In the genomic region with DNA sequence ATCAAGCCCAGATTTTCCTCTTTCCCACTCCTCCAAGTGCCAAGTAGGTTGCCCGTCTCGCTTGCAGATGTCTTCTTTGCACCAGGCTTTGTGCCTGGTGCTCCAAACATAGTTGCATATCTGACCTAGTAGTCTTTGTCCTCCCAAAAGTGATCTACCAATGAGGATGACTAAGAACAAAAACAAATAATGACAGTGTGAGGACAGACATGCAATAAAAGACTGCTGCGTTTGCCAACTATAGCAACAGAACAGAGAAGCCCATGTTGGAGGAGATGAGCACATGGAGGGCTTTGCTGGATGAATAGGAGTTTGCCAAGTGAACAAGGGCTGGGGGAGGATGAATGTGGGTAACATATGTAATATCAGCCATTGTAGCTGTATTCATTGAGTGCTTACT, we compare ENCODE assay signal across 13 cellular contexts. TPM values are rescaled to one million over a fixed set of nuclear protein-coding genes. Genes with fewer than 3 reads are reported as not detected.
A peak's percentile ranks its signal among the peaks of the same experiment; 100 is the strongest.
DNase-seq lines count a peak whose midpoint lies in the region; ATAC-seq, FAIRE-seq and TF ChIP-seq lines count a peak whose summit lies in the region.
"Had no signal": no experiment of that assay in that cellular context is flagged by ENCODE, and none has a peak within 500 bp of the region (broad histone marks: within the 10 kb centered on the region; RNA-seq: fewer than 3 reads in every experiment).

No MANE protein-coding gene starts in this region.

- intact Hi-C loops in naive thymus-derived CD4-positive, alpha-beta T cell (cut with micrococcal nuclease): no loop called here
- intact Hi-C loops in Caco-2 (cut with micrococcal nuclease; ENCODE audit: unreplicated experiment): no loop called here

- no peaks in the 10 kb centered on the region for H3K9me2 ChIP-seq in MM.1S (replicated peaks; ENCODE audit: insufficient read depth, low read length)

- CTCF ChIA-PET in T-cell (lab: Charles Lee): no interaction called here
- CTCF ChIA-PET in naive thymus-derived CD4-positive, alpha-beta T cell (lab: Charles Lee): interaction anchor here (1.5 kb wide), 1 partner anchor 27 kb away, joined by 3 read pairs; no protein-coding TSS in a partner anchor
- CTCF ChIA-PET in Caco-2 (lab: Charles Lee): no interaction called here

- no peaks in the 10 kb centered on the region for H4K20me1 ChIP-seq in MM.1S (ENCODE audit: insufficient read depth, low read length)

- POLR2A ChIA-PET in T-cell (lab: Charles Lee): no interaction called here
- POLR2A ChIA-PET in naive thymus-derived CD4-positive, alpha-beta T cell (lab: Charles Lee): no interaction called here
- POLR2A ChIA-PET in Caco-2 (lab: Charles Lee): no interaction called here

- H3K9ac ChIP-seq in MM.1S (ENCODE audit: low read length): no peak overlapping the region

- no peaks in the 10 kb centered on the region for H3K79me2 ChIP-seq in MM.1S (ENCODE audit: low read length)

- no peaks in the 10 kb centered on the region for H3K9me3 Mint-ChIP-seq in T-helper 1 cell treated with Interleukin-12 subunit alpha and Interleukin-12 subunit beta and Interleukin-4 antibody, amounts not matched to agents 30 μg/mL and 1 μg/mL, for 36 hours
- H3K9me3 Mint-ChIP-seq in T-cell: no peaks in the 10 kb centered on the region
- H3K9me3 Mint-ChIP-seq in naive thymus-derived CD4-positive, alpha-beta T cell: no peaks in the 10 kb centered on the region
- no peaks in the 10 kb centered on the region for H3K9me3 Mint-ChIP-seq in Caco-2 (ENCODE audit: unreplicated experiment)
- H3K9me3 Mint-ChIP-seq: naive thymus-derived CD8-positive, alpha-beta T cell had no signal

- peak overlapping the region; percentile 3 for H3K27ac Mint-ChIP-seq in T-helper 1 cell treated with Interleukin-12 subunit alpha and Interleukin-12 subunit beta and Interleukin-4 antibody, amounts not matched to agents 30 μg/mL and 1 μg/mL, for 36 hours
- H3K27ac Mint-ChIP-seq in T-cell (peak overlapping the region; percentile 9 to 66), Caco-2 (ENCODE audit: unreplicated experiment) (no peak overlapping the region)
- peak overlapping the region; percentile 4 to 90 (median 49) for H3K27ac Mint-ChIP-seq in naive thymus-derived CD4-positive, alpha-beta T cell

- no peaks in the 10 kb centered on the region for H3K9me3 ChIP-seq in naive thymus-derived CD4-positive, alpha-beta T cell (ENCODE audit: control insufficient read depth in 2 of 3, low read length in 3 of 3)
- H3K9me3 ChIP-seq in Caco-2 (no peaks in the 10 kb centered on the region), MM.1S (replicated peaks; ENCODE audit: insufficient read depth, low read length) (no peaks in the 10 kb centered on the region)

- H3K4me1 ChIP-seq in naive thymus-derived CD4-positive, alpha-beta T cell (ENCODE audit: control insufficient read depth in 2 of 2, insufficient read depth in 2 of 2, low read length in 2 of 2): peaks cover 20 to 42% of the 10 kb centered on the region in 2 donors
- H3K4me1 ChIP-seq in Caco-2 (no peaks in the 10 kb centered on the region), MM.1S (ENCODE audit: low read length) (no peaks in the 10 kb centered on the region)

- H3K4me1 Mint-ChIP-seq in T-helper 1 cell treated with Interleukin-12 subunit alpha and Interleukin-12 subunit beta and Interleukin-4 antibody, amounts not matched to agents 30 μg/mL and 1 μg/mL, for 36 hours (ENCODE audit: low read depth): peaks cover 10% of the 10 kb centered on the region
- peaks cover 60 to 85% (median 62%) of the 10 kb centered on the region in 3 donors for H3K4me1 Mint-ChIP-seq in T-cell
- peaks cover 13 to 91% (median 78%) of the 10 kb centered on the region in 7 donors for H3K4me1 Mint-ChIP-seq in naive thymus-derived CD4-positive, alpha-beta T cell
- peaks cover 6% of the 10 kb centered on the region for H3K4me1 Mint-ChIP-seq in Caco-2 (ENCODE audit: low read depth, unreplicated experiment)

- H3K4me2 ChIP-seq in MM.1S (ENCODE audit: low read depth, low read length): no peak overlapping the region

- ATAC-seq in T-cell (replicated peaks in 1 of 4): no peak
- ATAC-seq in naive thymus-derived CD4-positive, alpha-beta T cell: no peak
- ATAC-seq in HG02885 (IDR thresholded peaks at IDR 0.05; ENCODE audit: poor library complexity, unreplicated experiment): no peak
- ATAC-seq: naive thymus-derived CD8-positive, alpha-beta T cell had no signal

- no peak overlapping the region for H3K4me3 ChIP-seq in naive thymus-derived CD4-positive, alpha-beta T cell (ENCODE audit: low read length)
- H3K4me3 ChIP-seq in Caco-2 (ENCODE audit: low read depth, low read length): no peak overlapping the region
- no peak overlapping the region for H3K4me3 ChIP-seq in MM.1S (ENCODE audit: low read length)

- no peak for TF ChIP-seq CTCF in Caco-2 (IDR thresholded peaks at IDR 0.05; ENCODE audit: insufficient read depth in 1 of 2, low read depth in 1 of 2, low read length in 1 of 2, severe bottlenecking in 1 of 2, unreplicated experiment in 1 of 2)
- no peak for TF ChIP-seq CTCF in MM.1S (IDR thresholded peaks at IDR 0.05; ENCODE audit: low read length)

- DNase-seq in T-helper 1 cell: no peak
- no peak for DNase-seq in GM18507 (ENCODE audit: extremely low spot score, insufficient read length, low read depth)
- DNase-seq in T-cell: no peak
- no peak for DNase-seq in naive thymus-derived CD4-positive, alpha-beta T cell
- no peak for DNase-seq in Caco-2
- DNase-seq in MM.1S: no peak
- DNase-seq: activated CD4-positive, CD25-positive, alpha-beta regulatory T cell; activated gamma-delta T cell treated with Interleukin-2 at 50 U/mL for 16 hours; naive thymus-derived CD8-positive, alpha-beta T cell; NCI-H2171; small intestine had no signal

- H2AFZ ChIP-seq in MM.1S (ENCODE audit: low read length): no peak overlapping the region

- H3K4me3 Mint-ChIP-seq in T-helper 1 cell treated with Interleukin-12 subunit alpha and Interleukin-12 subunit beta and Interleukin-4 antibody, amounts not matched to agents 30 μg/mL and 1 μg/mL, for 36 hours: no peak overlapping the region
- H3K4me3 Mint-ChIP-seq in T-cell (no peak overlapping the region), Caco-2 (ENCODE audit: unreplicated experiment) (no peak overlapping the region)
- peak overlapping the region in 2 of 10 donors; percentile 11 to 33 for H3K4me3 Mint-ChIP-seq in naive thymus-derived CD4-positive, alpha-beta T cell
- H3K4me3 Mint-ChIP-seq: naive thymus-derived CD8-positive, alpha-beta T cell had no signal

- H3K36me3 ChIP-seq in naive thymus-derived CD4-positive, alpha-beta T cell (ENCODE audit: control insufficient read depth in 2 of 3, insufficient read depth in 3 of 3, low read length in 3 of 3): peaks cover 0 to 5% (median 0%) of the 10 kb centered on the region in 3 experiments
- H3K36me3 ChIP-seq in Caco-2 (ENCODE audit: control insufficient read depth, insufficient read depth, low read length) (no peaks in the 10 kb centered on the region), MM.1S (replicated peaks; ENCODE audit: insufficient read depth, low read length) (no peaks in the 10 kb centered on the region)

- H3K27me3 ChIP-seq in naive thymus-derived CD4-positive, alpha-beta T cell (ENCODE audit: control insufficient read depth in 2 of 2, insufficient read depth in 2 of 2, low read length in 2 of 2): no peaks in the 10 kb centered on the region
- H3K27me3 ChIP-seq in Caco-2 (replicated peaks; ENCODE audit: control insufficient read depth, insufficient read depth, low read length): no peaks in the 10 kb centered on the region
- H3K27me3 ChIP-seq in MM.1S (replicated peaks; ENCODE audit: insufficient read depth, low read length): no peaks in the 10 kb centered on the region

- FAIRE-seq in GM18507 (lab: Jason Lieb, UNC): peak; percentile 9
- FAIRE-seq: small intestine had no signal

- BruUV-seq in Caco-2 (replicated peaks; lab: Mats Ljungman, UMichigan): no TSS peak

- H3K27me3 Mint-ChIP-seq in T-helper 1 cell treated with Interleukin-12 subunit alpha and Interleukin-12 subunit beta and Interleukin-4 antibody, amounts not matched to agents 30 μg/mL and 1 μg/mL, for 36 hours (ENCODE audit: low read depth): no peaks in the 10 kb centered on the region
- H3K27me3 Mint-ChIP-seq in T-cell: no peaks in the 10 kb centered on the region
- no peaks in the 10 kb centered on the region for H3K27me3 Mint-ChIP-seq in naive thymus-derived CD4-positive, alpha-beta T cell
- H3K27me3 Mint-ChIP-seq in Caco-2 (ENCODE audit: insufficient read depth, unreplicated experiment): peaks cover 9% of the 10 kb centered on the region
- H3K27me3 Mint-ChIP-seq: naive thymus-derived CD8-positive, alpha-beta T cell had no signal

- no peak overlapping the region for H3K27ac ChIP-seq in naive thymus-derived CD4-positive, alpha-beta T cell (ENCODE audit: low read depth, low read length)
- no peak overlapping the region for H3K27ac ChIP-seq in MM.1S (ENCODE audit: low read length)

- no peaks in the 10 kb centered on the region for H3F3A ChIP-seq in MM.1S (ENCODE audit: insufficient read depth, low read length)

- H3K36me3 Mint-ChIP-seq in T-helper 1 cell treated with Interleukin-12 subunit alpha and Interleukin-12 subunit beta and Interleukin-4 antibody, amounts not matched to agents 30 μg/mL and 1 μg/mL, for 36 hours (ENCODE audit: low read depth): no peaks in the 10 kb centered on the region
- H3K36me3 Mint-ChIP-seq in T-cell: no peaks in the 10 kb centered on the region
- peaks cover 0 to 14% (median 4%) of the 10 kb centered on the region in 5 donors for H3K36me3 Mint-ChIP-seq in naive thymus-derived CD4-positive, alpha-beta T cell
- no peaks in the 10 kb centered on the region for H3K36me3 Mint-ChIP-seq in Caco-2 (ENCODE audit: insufficient read depth, unreplicated experiment)

RNA-seq across cellular contexts. Expression of a gene that starts 15.6 kb away (rescaled TPM):
- total RNA-seq in T-cell (10 to 100 TPM in 3 of 5 donors, 1 to 10 TPM in 2; 5.6 to 12.0 (median 10.4) TPM), Caco-2 (2022) (not detected in 2 replicates)
- total RNA-seq in naive thymus-derived CD4-positive, alpha-beta T cell: 10 to 100 TPM in 2 of 5 experiments, 1 to 10 TPM in 2, not detected in 1; 4.2 to 15.8 (median 8.8) TPM
- polyA plus RNA-seq in naive thymus-derived CD4-positive, alpha-beta T cell: 1 to 10 TPM in 1 of 2 donors, under 1 TPM in 1; 0.80 to 4.2 TPM
